ENCODE assay signal across 8 cellular contexts in the genomic region with DNA sequence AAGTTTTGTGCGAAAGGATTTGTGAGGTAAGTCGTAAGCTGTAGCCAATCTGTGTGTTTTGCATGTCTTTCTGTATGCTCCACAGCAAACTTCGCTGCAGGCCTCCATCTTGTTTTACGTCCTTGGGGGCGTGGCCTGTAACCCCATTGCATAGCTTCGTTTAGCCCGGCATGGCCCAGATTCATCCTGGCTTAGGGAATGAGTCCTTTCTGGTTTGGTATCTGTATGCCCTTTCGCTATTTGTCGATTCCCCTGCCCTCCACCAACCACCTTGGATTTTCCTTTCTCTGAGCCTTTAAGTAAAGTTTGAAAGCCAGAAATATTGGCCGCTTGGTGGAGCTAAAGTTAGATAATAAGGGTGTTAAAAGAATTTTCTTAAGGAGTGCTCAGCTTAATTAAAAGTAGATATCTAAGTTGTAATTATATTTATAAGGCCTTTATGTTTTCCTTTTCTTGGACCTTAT. TPM values are rescaled to one million over a fixed set of nuclear protein-coding genes. Genes with fewer than 3 reads are reported as not detected.
DNase-seq lines count a peak whose midpoint lies in the region; ATAC-seq and TF ChIP-seq lines count a peak whose summit lies in the region.

No MANE protein-coding gene starts in this region.

- intact Hi-C loops in thyroid gland (cut with DNase I) = no loop called here

- no peak for TF ChIP-seq POLR2A in thyroid gland (IDR thresholded peaks at IDR 0.05)

- H3K9ac ChIP-seq in fibroblast of lung (ENCODE audit: insufficient read depth, low read length) = no peak overlapping the region
- peak overlapping the region in 1 of 2 donors; percentile 73 for H3K9ac ChIP-seq in stomach smooth muscle (ENCODE audit: low read length in 2 of 2)

- no peaks in the 10 kb centered on the region for H3K36me3 ChIP-seq in fibroblast of lung (ENCODE audit: control insufficient read depth, insufficient read depth, low read length)
- H3K36me3 ChIP-seq in stomach smooth muscle (ENCODE audit: control insufficient read depth in 2 of 2, insufficient read depth in 2 of 2, low read length in 2 of 2) = no peaks in the 10 kb centered on the region
- no peaks in the 10 kb centered on the region for H3K36me3 ChIP-seq in thyroid gland

- H3K27me3 Mint-ChIP-seq in activated CD8-positive, alpha-beta memory T cell treated with anti-CD3 and anti-CD28 coated beads, Interleukin-2, amount 10 ng/mL, durations not matched to agents 7 days and 5 days = no peaks in the 10 kb centered on the region

- no peak for DNase-seq in activated CD8-positive, alpha-beta memory T cell treated with anti-CD3 and anti-CD28 coated beads, Interleukin-2, amount 10 ng/mL, durations not matched to agents 7 days and 5 days
- DNase-seq in activated CD8-positive, alpha-beta memory T cell treated with anti-CD3 and anti-CD28 coated beads for 24 hours = no peak
- DNase-seq in SK-N-DZ (ENCODE audit: low spot score) (peak; percentile 32), fibroblast of lung (ENCODE audit: low read depth in 2 of 2) (peak in 1 of 2 donors; percentile 38), hippocampal formation (lab: John Stamatoyannopoulos, UW) (no peak), thyroid gland (no peak), D341Med (ENCODE audit: low spot score) (no peak)

- H3K4me3 ChIP-seq in fibroblast of lung (replicated peaks in 1 of 4; ENCODE audit: control extremely low read depth in 1 of 4, insufficient read depth in 1 of 4, low read depth in 3 of 4, low read length in 4 of 4) (peak overlapping the region in 2 of 4 experiments; percentile 95 to 97), stomach smooth muscle (ENCODE audit: low read length in 2 of 2) (peak overlapping the region; percentile 22 to 61), thyroid gland (replicated peaks in 1 of 3) (no peak overlapping the region)

- CTCF ChIA-PET in activated CD8-positive, alpha-beta memory T cell treated with anti-CD3 and anti-CD28 coated beads, Interleukin-2, amount 10 ng/mL, durations not matched to agents 7 days and 5 days (lab: Charles Lee) = interaction anchor here (1.0 to 3.2 kb wide), 13 partner anchors 9 to 126 kb away, joined by 3 to 17 read pairs (median 6); no protein-coding TSS in a partner anchor

- TF ChIP-seq CTCF in fibroblast of lung (conservative IDR thresholded peaks at IDR 0.05 in 1 of 2, IDR thresholded peaks at IDR 0.05 in 1 of 2; ENCODE audit: low read depth in 1 of 2, low read length in 2 of 2) = peak; percentile 9 to 20
- TF ChIP-seq CTCF in thyroid gland (IDR thresholded peaks at IDR 0.05) = no peak

- peaks cover 44% of the 10 kb centered on the region for H3K36me3 Mint-ChIP-seq in activated CD8-positive, alpha-beta memory T cell treated with anti-CD3 and anti-CD28 coated beads, Interleukin-2, amount 10 ng/mL, durations not matched to agents 7 days and 5 days

- H3K4me1 ChIP-seq in fibroblast of lung (ENCODE audit: control insufficient read depth, extremely low read depth, insufficient read depth, low read length) = no peaks in the 10 kb centered on the region
- H3K4me1 ChIP-seq in stomach smooth muscle (ENCODE audit: control insufficient read depth, insufficient read depth, low read length) = peaks cover 5% of the 10 kb centered on the region
- peaks cover 26 to 31% of the 10 kb centered on the region in 2 donors for H3K4me1 ChIP-seq in thyroid gland

- H3K9me3 ChIP-seq in fibroblast of lung (ENCODE audit: control insufficient read depth, insufficient read depth, low read depth, low read length) = no peaks in the 10 kb centered on the region
- H3K9me3 ChIP-seq in stomach smooth muscle (ENCODE audit: control insufficient read depth in 2 of 2, low read length in 2 of 2) = peaks cover 0 to 3% of the 10 kb centered on the region in 2 donors
- no peaks in the 10 kb centered on the region for H3K9me3 ChIP-seq in thyroid gland

- H2AFZ ChIP-seq in fibroblast of lung (ENCODE audit: low read length) = no peak overlapping the region

- peak overlapping the region; percentile 93 for H3K4me2 ChIP-seq in fibroblast of lung (ENCODE audit: extremely low read depth, insufficient read depth, low read length)

- H3K27me3 ChIP-seq in fibroblast of lung (ENCODE audit: control insufficient read depth, insufficient read depth, low read length) (no peaks in the 10 kb centered on the region), stomach smooth muscle (ENCODE audit: control insufficient read depth in 1 of 2, insufficient read depth in 2 of 2, low read length in 2 of 2) (no peaks in the 10 kb centered on the region), thyroid gland (no peaks in the 10 kb centered on the region)

- peaks cover 45% of the 10 kb centered on the region for H3K4me1 Mint-ChIP-seq in activated CD8-positive, alpha-beta memory T cell treated with anti-CD3 and anti-CD28 coated beads, Interleukin-2, amount 10 ng/mL, durations not matched to agents 7 days and 5 days

- 81 to 82% methylated on average over 10 of the region's 10 CpGs for WGBS in thyroid gland, 2 donors

- H3K9me3 Mint-ChIP-seq in activated CD8-positive, alpha-beta memory T cell treated with anti-CD3 and anti-CD28 coated beads, Interleukin-2, amount 10 ng/mL, durations not matched to agents 7 days and 5 days (ENCODE audit: low read depth) = peaks cover 14% of the 10 kb centered on the region

- H3K4me3 Mint-ChIP-seq in activated CD8-positive, alpha-beta memory T cell treated with anti-CD3 and anti-CD28 coated beads, Interleukin-2, amount 10 ng/mL, durations not matched to agents 7 days and 5 days = peak overlapping the region; percentile 86

- peak overlapping the region; percentile 85 for H3K27ac Mint-ChIP-seq in activated CD8-positive, alpha-beta memory T cell treated with anti-CD3 and anti-CD28 coated beads, Interleukin-2, amount 10 ng/mL, durations not matched to agents 7 days and 5 days

- H4K20me1 ChIP-seq in fibroblast of lung (ENCODE audit: control insufficient read depth, extremely low read depth, insufficient read depth, low read length) = no peaks in the 10 kb centered on the region

- H3K27ac ChIP-seq in fibroblast of lung (ENCODE audit: insufficient read depth, low read length) (no peak overlapping the region), stomach smooth muscle (ENCODE audit: low read length) (no peak overlapping the region), thyroid gland (no peak overlapping the region)

- no peak for ATAC-seq in activated CD8-positive, alpha-beta memory T cell treated with anti-CD3 and anti-CD28 coated beads, Interleukin-2, amount 10 ng/mL, durations not matched to agents 7 days and 5 days

- no peaks in the 10 kb centered on the region for H3K79me2 ChIP-seq in fibroblast of lung (ENCODE audit: control insufficient read depth, insufficient read depth, low read length)

RNA-seq across cellular contexts. Expression of a gene that starts 1.1 kb away (rescaled TPM):
- 10 to 100 TPM; 19.1 to 20.9 TPM for total RNA-seq in activated CD8-positive, alpha-beta memory T cell treated with anti-CD3 and anti-CD28 coated beads, Interleukin-2, amount 10 ng/mL, durations not matched to agents 7 days and 5 days
- 29.8 and 44.2 TPM in 2 replicates for polyA plus RNA-seq in SK-N-DZ (2014; cell fraction: cytosol; rRNA removed)
- polyA plus RNA-seq in SK-N-DZ (2014; cell fraction: nucleus; rRNA removed) = 25.2 and 38.1 TPM in 2 replicates
- total RNA-seq in fibroblast of lung = 4.6 and 6.4 TPM in 2 replicates
- 15.8 and 18.7 TPM in 2 replicates for polyA plus RNA-seq in fibroblast of lung
- 9.9 and 10.7 TPM in 2 replicates for polyA plus RNA-seq in fibroblast of lung (2012)
- polyA minus RNA-seq in fibroblast of lung (ENCODE audit: low replicate concordance) = 2.0 and 3.1 TPM in 2 replicates
- 10 to 100 TPM; 28.5 to 32.5 (median 31.3) TPM for total RNA-seq in thyroid gland

RNA-seq across cellular contexts. Expression of a gene that starts 54.7 kb away (rescaled TPM):
- not detected for total RNA-seq in activated CD8-positive, alpha-beta memory T cell treated with anti-CD3 and anti-CD28 coated beads, Interleukin-2, amount 10 ng/mL, durations not matched to agents 7 days and 5 days
- polyA plus RNA-seq in SK-N-DZ (2014; cell fraction: cytosol; rRNA removed) = not detected in 2 replicates
- not detected in 2 replicates for polyA plus RNA-seq in SK-N-DZ (2014; cell fraction: nucleus; rRNA removed)
- total RNA-seq in fibroblast of lung = not detected in 2 replicates
- polyA plus RNA-seq in fibroblast of lung = not detected in 2 replicates
- polyA plus RNA-seq in fibroblast of lung (2012) = not detected in 2 replicates
- not detected in 2 replicates for polyA minus RNA-seq in fibroblast of lung (ENCODE audit: low replicate concordance)
- not detected for total RNA-seq in thyroid gland

Comparison
In these comparisons a context has a peak if more than half of its experiments do, and no peak if none do; other contexts are left out.
1. H3K4me3 ChIP-seq: peak in stomach smooth muscle (2 of 2); none in thyroid gland (0 of 3).
2. CTCF ChIP-seq: peak in fibroblast of lung (2 of 2); none in thyroid gland (0 of 6).